ENCODE assay signal across 10 cellular contexts in the genomic region with DNA sequence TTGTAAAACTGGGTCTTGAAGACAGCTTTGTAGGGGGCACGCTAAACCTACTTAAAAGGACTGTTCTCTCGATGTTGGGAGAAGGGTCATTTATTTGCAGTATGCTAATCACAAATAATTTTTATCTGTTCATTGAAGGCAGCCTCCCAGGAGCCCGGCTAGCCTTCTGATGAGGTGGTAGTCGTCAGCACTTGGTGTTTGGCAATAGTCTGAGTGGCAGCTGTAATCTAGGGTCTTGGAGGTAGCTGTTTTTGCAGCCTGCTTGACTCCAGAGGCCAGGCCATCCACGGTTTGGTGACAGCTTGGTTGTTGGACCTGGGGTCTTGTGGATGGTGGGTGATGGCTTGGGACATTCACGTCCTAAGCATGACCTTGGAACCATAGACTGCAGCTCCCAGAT. TPM values are rescaled to one million over a fixed set of nuclear protein-coding genes. Genes with fewer than 3 reads are reported as not detected.
A peak's percentile ranks its signal among the peaks of the same experiment; 100 is the strongest.
DNase-seq lines count a peak whose midpoint lies in the region; ATAC-seq and TF ChIP-seq lines count a peak whose summit lies in the region.
"Had no signal": no experiment of that assay in that cellular context is flagged by ENCODE, and none has a peak within 500 bp of the region (broad histone marks: within the 10 kb centered on the region; RNA-seq: fewer than 3 reads in every experiment).

No MANE protein-coding gene starts in this region.

- peaks cover 10% of the 10 kb centered on the region for H3K36me3 Mint-ChIP-seq in neural progenitor cell
- H3K36me3 Mint-ChIP-seq in activated CD4-positive, alpha-beta memory T cell treated with anti-CD3 and anti-CD28 coated beads for 36 hours, result no peaks in the 10 kb centered on the region

- POLR2A ChIA-PET in activated CD4-positive, alpha-beta memory T cell treated with anti-CD3 and anti-CD28 coated beads for 36 hours (lab: Charles Lee), result no interaction called here

- H3K9me3 ChIP-seq in heart left ventricle, result no peaks in the 10 kb centered on the region
- H3K9me3 ChIP-seq in neural progenitor cell (ENCODE audit: low read depth), result no peaks in the 10 kb centered on the region
- H3K9me3 ChIP-seq in vagina, result no peaks in the 10 kb centered on the region

- no peak overlapping the region for H3K4me2 ChIP-seq in neural progenitor cell

- H3K9me3 Mint-ChIP-seq in neural progenitor cell, result no peaks in the 10 kb centered on the region
- H3K9me3 Mint-ChIP-seq in activated CD4-positive, alpha-beta memory T cell treated with anti-CD3 and anti-CD28 coated beads for 36 hours, result no peaks in the 10 kb centered on the region
- H3K9me3 Mint-ChIP-seq: T-helper 1 cell treated with Interleukin-12 subunit alpha and Interleukin-12 subunit beta and Interleukin-4 antibody, amounts not matched to agents 30 μg/mL and 1 μg/mL, for 36 hours had no signal

- H3K4me3 Mint-ChIP-seq in neural progenitor cell, result peak overlapping the region; percentile 84
- no peak overlapping the region for H3K4me3 Mint-ChIP-seq in activated CD4-positive, alpha-beta memory T cell treated with anti-CD3 and anti-CD28 coated beads for 36 hours

- H3F3A ChIP-seq in neural progenitor cell (ENCODE audit: low read depth), result peaks cover 5% of the 10 kb centered on the region

- H3K27me3 Mint-ChIP-seq in neural progenitor cell (ENCODE audit: insufficient read depth, low read depth), result peaks cover 4% of the 10 kb centered on the region
- no peaks in the 10 kb centered on the region for H3K27me3 Mint-ChIP-seq in activated CD4-positive, alpha-beta memory T cell treated with anti-CD3 and anti-CD28 coated beads for 36 hours

- DNase-seq in heart left ventricle, result peak in 1 of 5 donors; percentile 69
- DNase-seq in cardiac septum (ENCODE audit: low spot score), result no peak
- no peak for DNase-seq in epithelial cell of proximal tubule (ENCODE audit: low read depth)
- DNase-seq in neural progenitor cell (ENCODE audit: low spot score), result no peak
- no peak for DNase-seq in vagina (ENCODE audit: extremely low spot score in 2 of 2)
- DNase-seq in stimulated activated CD4-positive, alpha-beta T cell treated with anti-CD3 and anti-CD28 coated beads, Interleukin-4, amount 100 ng/mL, for 4 hours, result no peak
- DNase-seq in activated CD4-positive, alpha-beta memory T cell treated with anti-CD3 and anti-CD28 coated beads for 36 hours, result no peak
- DNase-seq in foreskin melanocyte, result no peak
- DNase-seq: activated CD8-positive, alpha-beta memory T cell treated with anti-CD3 and anti-CD28 coated beads, Interleukin-2, amount 50 U/mL, for 48 hours had no signal

- H3K27ac Mint-ChIP-seq in neural progenitor cell, result no peak overlapping the region
- no peak overlapping the region for H3K27ac Mint-ChIP-seq in activated CD4-positive, alpha-beta memory T cell treated with anti-CD3 and anti-CD28 coated beads for 36 hours
- H3K27ac Mint-ChIP-seq: T-helper 1 cell treated with Interleukin-12 subunit alpha and Interleukin-12 subunit beta and Interleukin-4 antibody, amounts not matched to agents 30 μg/mL and 1 μg/mL, for 36 hours had no signal

- no peaks in the 10 kb centered on the region for H3K36me3 ChIP-seq in heart left ventricle
- H3K36me3 ChIP-seq in neural progenitor cell, result no peaks in the 10 kb centered on the region
- no peaks in the 10 kb centered on the region for H3K36me3 ChIP-seq in vagina

- no peak overlapping the region for H3K9ac ChIP-seq in neural progenitor cell

- TF ChIP-seq POLR2A in heart left ventricle (IDR thresholded peaks at IDR 0.05) (no peak), vagina (IDR thresholded peaks at IDR 0.05) (no peak)

- no peak for TF ChIP-seq CTCF in heart left ventricle (IDR thresholded peaks at IDR 0.05)
- TF ChIP-seq CTCF in epithelial cell of proximal tubule (conservative IDR thresholded peaks at IDR 0.05; ENCODE audit: low read depth, low read length), result no peak
- TF ChIP-seq CTCF in neural progenitor cell (IDR thresholded peaks at IDR 0.05), result no peak
- no peak for TF ChIP-seq CTCF in vagina (IDR thresholded peaks at IDR 0.05)

- peaks cover 0 to 30% (median 13%) of the 10 kb centered on the region in 12 donors for H3K4me1 ChIP-seq in heart left ventricle
- peaks cover 5% of the 10 kb centered on the region for H3K4me1 ChIP-seq in neural progenitor cell
- H3K4me1 ChIP-seq in vagina, result peaks cover 31% of the 10 kb centered on the region

- intact Hi-C loops in heart left ventricle (cut with DNase I) (loop anchor here in 8 of 10 donors (2.0 to 10.0 kb wide), 9 partner anchors 23 to 199 kb away; partner anchors contain the start of gene GTF2I (in 4 of the 8)), cardiac septum (cut with DNase I) (loop anchor here (2.0 kb wide), 1 partner anchor 25 kb away; no protein-coding TSS in a partner anchor), vagina (cut with DNase I) (loop anchor here (10.0 kb wide), 1 partner anchor 199 kb away; the partner anchor contains the start of gene GTF2I)
- intact Hi-C loops in activated CD4-positive, alpha-beta memory T cell treated with anti-CD3 and anti-CD28 coated beads for 36 hours (cut with micrococcal nuclease), result no loop called here

- no peak overlapping the region for H2AFZ ChIP-seq in neural progenitor cell (replicated peaks)

- H3K4me3 ChIP-seq in heart left ventricle (peak overlapping the region in 1 of 12 donors; percentile 79), epithelial cell of proximal tubule (ENCODE audit: low read depth, low read length) (peak overlapping the region; percentile 87), neural progenitor cell (no peak overlapping the region), vagina (no peak overlapping the region)

- peaks cover 66% of the 10 kb centered on the region for H4K20me1 ChIP-seq in neural progenitor cell (ENCODE audit: low read depth)

- H3K27me3 ChIP-seq in heart left ventricle (peaks cover 0 to 3% (median 0%) of the 10 kb centered on the region in 9 donors), neural progenitor cell (no peaks in the 10 kb centered on the region), vagina (no peaks in the 10 kb centered on the region)

- ATAC-seq in heart left ventricle, result peak in 2 of 4 donors; percentile 4 to 45

- H3K27ac ChIP-seq in heart left ventricle, result peak overlapping the region; percentile 68 to 97 (median 86)
- no peak overlapping the region for H3K27ac ChIP-seq in neural progenitor cell
- H3K27ac ChIP-seq in vagina, result peak overlapping the region; percentile 97

- H3K79me2 ChIP-seq in neural progenitor cell (ENCODE audit: low read depth), result peaks cover 76% of the 10 kb centered on the region

- CTCF ChIA-PET in activated CD4-positive, alpha-beta memory T cell treated with anti-CD3 and anti-CD28 coated beads for 36 hours (lab: Charles Lee), result no interaction called here

- peaks cover 24% of the 10 kb centered on the region for H3K4me1 Mint-ChIP-seq in neural progenitor cell
- peaks cover 14% of the 10 kb centered on the region for H3K4me1 Mint-ChIP-seq in activated CD4-positive, alpha-beta memory T cell treated with anti-CD3 and anti-CD28 coated beads for 36 hours (ENCODE audit: low read depth)

- WGBS in heart left ventricle, 4 donors, result 48 to 59% (median 57%) methylated on average over 5 to 6 of the region's 6 CpGs

RNA-seq across cellular contexts. Expression of gene GTF2IRD1, which starts 2.2 kb away (rescaled TPM):
- total RNA-seq in heart left ventricle, result 10 to 100 TPM in 8 of 9 donors, 1 to 10 TPM in 1; 10.0 to 40.4 (median 15.2) TPM
- 10 to 100 TPM; 16.4 to 27.0 TPM for polyA plus RNA-seq in heart left ventricle
- 13.2 TPM for total RNA-seq in cardiac septum
- total RNA-seq in epithelial cell of proximal tubule, result 23.8 and 28.0 TPM in 2 replicates
- total RNA-seq in neural progenitor cell (ENCODE audit: low replicate concordance), result 25.6 and 48.5 TPM in 2 replicates
- total RNA-seq in vagina, result 33.6 TPM
- total RNA-seq in activated CD4-positive, alpha-beta memory T cell treated with anti-CD3 and anti-CD28 coated beads for 36 hours, result 1 to 10 TPM; 4.9 to 6.6 TPM
